13 cellular contexts compared by ENCODE assay signal in genomic region chr2:117815946-117816345, GRCh38. TPM values are rescaled to one million over a fixed set of nuclear protein-coding genes. Genes with fewer than 3 reads are reported as not detected.
A peak's percentile ranks its signal among the peaks of the same experiment; 100 is the strongest.
DNase-seq lines count a peak whose midpoint lies in the region; ATAC-seq and TF ChIP-seq lines count a peak whose summit lies in the region.
"Had no signal": no experiment of that assay in that cellular context is flagged by ENCODE, and none has a peak within 500 bp of the region (broad histone marks: within the 10 kb centered on the region; RNA-seq: fewer than 3 reads in every experiment).

No MANE protein-coding gene starts in this region.

- 96% methylated on average over 3 of the region's 3 CpGs for WGBS in smooth muscle cell (ENCODE audit: low lambda C conversion rate)

- H3K4me1 ChIP-seq in smooth muscle cell (ENCODE audit: low read depth) = peaks cover 13% of the 10 kb centered on the region

- TF ChIP-seq CTCF in WTC11 (IDR thresholded peaks at IDR 0.05) = no peak
- TF ChIP-seq CTCF in smooth muscle cell (IDR thresholded peaks at IDR 0.05; ENCODE audit: borderline replicate concordance, insufficient read depth, poor library complexity, severe bottlenecking) = no peak
- no peak for TF ChIP-seq CTCF in GM10248 (IDR thresholded peaks at IDR 0.05; ENCODE audit: control extremely low read depth, extremely low read depth, low read depth, missing control alignments)

- no peaks in the 10 kb centered on the region for H3K27me3 Mint-ChIP-seq in T-helper 2 cell treated with Interferon-gamma antibody and Interleukin-4, amounts not matched to agents 5 μg/mL and 100 μg/mL, for 36 hours (ENCODE audit: low read depth)
- no peaks in the 10 kb centered on the region for H3K27me3 Mint-ChIP-seq in WTC11 (ENCODE audit: low read depth)

- no peak for ATAC-seq in WTC11
- ATAC-seq in GM21423 (IDR thresholded peaks at IDR 0.05; ENCODE audit: unreplicated experiment) = no peak
- ATAC-seq: right cardiac atrium had no signal

- H3K79me2 ChIP-seq in smooth muscle cell (ENCODE audit: low read depth) = peaks cover 25% of the 10 kb centered on the region

- H3K4me3 ChIP-seq in iPS-11a (ENCODE audit: low read depth, low read length) (peak overlapping the region; percentile 99), smooth muscle cell (peak overlapping the region; percentile 82)

- H3K36me3 Mint-ChIP-seq in T-helper 2 cell treated with Interferon-gamma antibody and Interleukin-4, amounts not matched to agents 5 μg/mL and 100 μg/mL, for 36 hours (ENCODE audit: low read depth) = peaks cover 40% of the 10 kb centered on the region
- peaks cover 47% of the 10 kb centered on the region for H3K36me3 Mint-ChIP-seq in WTC11

- H3K27ac Mint-ChIP-seq in T-helper 2 cell treated with Interferon-gamma antibody and Interleukin-4, amounts not matched to agents 5 μg/mL and 100 μg/mL, for 36 hours = no peak overlapping the region
- no peak overlapping the region for H3K27ac Mint-ChIP-seq in WTC11

- CTCF ChIA-PET in WTC11 (lab: Charles Lee) (no interaction called here), GM10248 (lab: Yijun Ruan, JAX) (interaction anchor here (1.0 to 5.5 kb wide), 4 partner anchors 10 to 189 kb away, joined by 3 to 127 read pairs (median 30); no protein-coding TSS in a partner anchor)

- H3F3A ChIP-seq in smooth muscle cell (ENCODE audit: low read depth) = no peaks in the 10 kb centered on the region

- H3K9ac ChIP-seq in smooth muscle cell (ENCODE audit: low read depth) = peak overlapping the region; percentile 89

- no peak overlapping the region for H2AFZ ChIP-seq in smooth muscle cell (ENCODE audit: low read depth)

- no peak for DNase-seq in T-helper 2 cell treated with Interferon-gamma antibody and Interleukin-4, amounts not matched to agents 5 μg/mL and 100 μg/mL, for 36 hours (ENCODE audit: low spot score)
- DNase-seq in T-helper 2 cell (no peak), WTC11 (ENCODE audit: low spot score) (no peak), smooth muscle cell (lab: John Stamatoyannopoulos, UW; ENCODE audit: unreplicated experiment) (no peak), GM10248 (ENCODE audit: extremely low spot score) (no peak), GF-D8 (lab: John Stamatoyannopoulos, UW) (no peak)
- DNase-seq: ACHN; activated CD4-positive, alpha-beta T cell treated with anti-CD3 and anti-CD28 coated beads, Interleukin-2, amount 50 U/mL, for 4 hours; esophagus squamous epithelium; NCI-H187; right cardiac atrium had no signal

- H3K4me1 Mint-ChIP-seq in T-helper 2 cell treated with Interferon-gamma antibody and Interleukin-4, amounts not matched to agents 5 μg/mL and 100 μg/mL, for 36 hours (ENCODE audit: low read depth) = peaks cover 27% of the 10 kb centered on the region
- peaks cover 28% of the 10 kb centered on the region for H3K4me1 Mint-ChIP-seq in WTC11

- peak overlapping the region; percentile 99 for H3K4me2 ChIP-seq in smooth muscle cell

- H3K4me3 Mint-ChIP-seq in T-helper 2 cell treated with Interferon-gamma antibody and Interleukin-4, amounts not matched to agents 5 μg/mL and 100 μg/mL, for 36 hours = peak overlapping the region; percentile 89
- H3K4me3 Mint-ChIP-seq in WTC11 = peak overlapping the region; percentile 94

- H3K36me3 ChIP-seq in smooth muscle cell (ENCODE audit: low read depth) = peaks cover 34% of the 10 kb centered on the region

- H3K9me3 ChIP-seq in smooth muscle cell (replicated peaks; ENCODE audit: low read depth) = no peaks in the 10 kb centered on the region
- H3K9me3 ChIP-seq: esophagus squamous epithelium had no signal

- peaks cover 20% of the 10 kb centered on the region for H4K20me1 ChIP-seq in smooth muscle cell (ENCODE audit: low read depth)

- no peaks in the 10 kb centered on the region for H3K9me3 Mint-ChIP-seq in T-helper 2 cell treated with Interferon-gamma antibody and Interleukin-4, amounts not matched to agents 5 μg/mL and 100 μg/mL, for 36 hours
- H3K9me3 Mint-ChIP-seq in WTC11 = peaks cover 5% of the 10 kb centered on the region; the same call in 1 of the 2 replicates

- H3K27me3 ChIP-seq in smooth muscle cell (ENCODE audit: low read depth) = no peaks in the 10 kb centered on the region
- H3K27me3 ChIP-seq: esophagus squamous epithelium had no signal

- H3K27ac ChIP-seq in smooth muscle cell (ENCODE audit: low read depth) = no peak overlapping the region

- POLR2A ChIA-PET in WTC11 (lab: Charles Lee) = no interaction called here
- POLR2A ChIA-PET in GM10248 (lab: Yijun Ruan, JAX) = no interaction called here

TF ChIP-seq in WTC11, 78 proteins besides CTCF, POLR2A, EP300 and RAD21:
- TF ChIP-seq PRRX2 (CRISPR knock-in tag; IDR thresholded peaks at IDR 0.05) (no peak), MYBL2 (CRISPR knock-in tag; IDR thresholded peaks at IDR 0.05) (no peak), SMAD3 (CRISPR knock-in tag; IDR thresholded peaks at IDR 0.05; ENCODE audit: borderline replicate concordance) (no peak), ZNF121 (CRISPR knock-in tag; IDR thresholded peaks at IDR 0.05) (no peak), ZNF423 (CRISPR knock-in tag; IDR thresholded peaks at IDR 0.05) (no peak)

RNA-seq across cellular contexts. Expression of gene DDX18, which starts 1.5 kb away (rescaled TPM):
- total RNA-seq in WTC11 (2021) (76.2 to 107 TPM (median 83.3 TPM) in 3 replicates), smooth muscle cell (55.9 and 64.1 TPM in 2 replicates)
- polyA plus RNA-seq in smooth muscle cell = 25.8 and 37.3 TPM in 2 replicates
